17 cellular contexts compared by ENCODE assay signal in genomic region chr15:64630403-64631107, GRCh38.
A peak's percentile ranks its signal among the peaks of the same experiment; 100 is the strongest.
DNase-seq lines count a peak whose midpoint lies in the region; ATAC-seq and TF ChIP-seq lines count a peak whose summit lies in the region.
"Had no signal": no experiment of that assay in that cellular context is flagged by ENCODE, and none has a peak within 500 bp of the region (broad histone marks: within the 10 kb centered on the region; RNA-seq: fewer than 3 reads in every experiment).

No MANE protein-coding gene starts in this region.

- H4K8ac ChIP-seq in IMR-90 (ENCODE audit: low read depth in 2 of 2, low read length in 2 of 2) = peak overlapping the region in 1 of 2 experiments; percentile 85; a peak in 2 of 4 replicates

- POLR2A ChIA-PET in CD8-positive, alpha-beta T cell (lab: Charles Lee) = no interaction called here
- POLR2A ChIA-PET in IMR-90 (lab: Charles Lee; ENCODE audit: unreplicated experiment) = no interaction called here
- POLR2A ChIA-PET in naive thymus-derived CD4-positive, alpha-beta T cell (lab: Charles Lee) = interaction anchor here (0.6 kb wide), 1 partner anchor 115 kb away, joined by 7 read pairs; no protein-coding TSS in a partner anchor

- no peaks in the 10 kb centered on the region for H3K9me3 Mint-ChIP-seq in CD8-positive, alpha-beta T cell
- no peaks in the 10 kb centered on the region for H3K9me3 Mint-ChIP-seq in brain
- no peaks in the 10 kb centered on the region for H3K9me3 Mint-ChIP-seq in naive thymus-derived CD4-positive, alpha-beta T cell
- H3K9me3 Mint-ChIP-seq in activated T-helper 2 cell treated with anti-CD3 and anti-CD28 coated beads, Interferon-gamma antibody, Interleukin-2, Interleukin-4, amounts not matched to agents 10 μg/mL and 5 μg/mL and 100 μg/mL, durations not matched to agents 14 hours and 24 hours and 36 hours = no peaks in the 10 kb centered on the region

- intact Hi-C loops in CD8-positive, alpha-beta T cell (cut with DNase I, micrococcal nuclease) = no loop called here
- intact Hi-C loops in IMR-90 (cut with micrococcal nuclease) = no loop called here
- intact Hi-C loops in naive thymus-derived CD4-positive, alpha-beta T cell (cut with micrococcal nuclease) = loop anchor here (5.0 kb wide), 2 partner anchors 33 to 168 kb away; partner anchors contain the start of gene ZNF609 (in 1 of the 2)
- intact Hi-C loops in activated T-helper 2 cell treated with anti-CD3 and anti-CD28 coated beads, Interferon-gamma antibody, Interleukin-2, Interleukin-4, amounts not matched to agents 10 μg/mL and 5 μg/mL and 100 μg/mL, durations not matched to agents 14 hours and 24 hours and 36 hours (cut with micrococcal nuclease) = no loop called here

- H4K91ac ChIP-seq in IMR-90 (ENCODE audit: insufficient read depth, low read depth, low read length) = peak overlapping the region; percentile 66; the same call in 1 of the 2 replicates

- TF ChIP-seq POLR2A in IMR-90 (IDR thresholded peaks at IDR 0.05; ENCODE audit: low read depth, low read length) = no peak

- peak overlapping the region; percentile 98 for H2BK5ac ChIP-seq in IMR-90 (ENCODE audit: low read depth, low read length, poor library complexity, severe bottlenecking)

- ATAC-seq in CD8-positive, alpha-beta T cell = no peak
- peak; percentile 84 for ATAC-seq in IMR-90 (ENCODE audit: low read depth)
- ATAC-seq in naive thymus-derived CD4-positive, alpha-beta T cell = no peak
- no peak for ATAC-seq in HG03439 (IDR thresholded peaks at IDR 0.05; ENCODE audit: unreplicated experiment)

- H3K14ac ChIP-seq in IMR-90 (replicated peaks; ENCODE audit: low read depth, low read length) = peak overlapping the region; percentile 96; the same call in 1 of the 2 replicates

- peak overlapping the region; percentile 90 for H2BK120ac ChIP-seq in IMR-90 (ENCODE audit: low read depth, low read length)

- peaks cover 77% of the 10 kb centered on the region for H3K4me1 Mint-ChIP-seq in CD8-positive, alpha-beta T cell (ENCODE audit: low read depth)
- H3K4me1 Mint-ChIP-seq in brain = peaks cover 46% of the 10 kb centered on the region
- H3K4me1 Mint-ChIP-seq in naive thymus-derived CD4-positive, alpha-beta T cell = peaks cover 50 to 92% (median 69%) of the 10 kb centered on the region in 7 donors
- peaks cover 51% of the 10 kb centered on the region for H3K4me1 Mint-ChIP-seq in activated T-helper 2 cell treated with anti-CD3 and anti-CD28 coated beads, Interferon-gamma antibody, Interleukin-2, Interleukin-4, amounts not matched to agents 10 μg/mL and 5 μg/mL and 100 μg/mL, durations not matched to agents 14 hours and 24 hours and 36 hours (ENCODE audit: low read depth)

- peak overlapping the region; percentile 84; the same call in 1 of the 2 replicates for H3K23ac ChIP-seq in IMR-90 (ENCODE audit: low read depth, low read length)

- no TSS peak for BruUV-seq in IMR-90 (replicated peaks; lab: Mats Ljungman, UMichigan)

- no peak overlapping the region for H3K27ac ChIP-seq in CD8-positive, alpha-beta T cell (ENCODE audit: low read depth, low read length)
- H3K27ac ChIP-seq in IMR-90 (ENCODE audit: insufficient read depth, low read length) = peak overlapping the region; percentile 92
- no peak overlapping the region for H3K27ac ChIP-seq in naive thymus-derived CD4-positive, alpha-beta T cell (ENCODE audit: low read depth, low read length)
- H3K27ac ChIP-seq: BLaER1, Peyer's patch, tibial artery, WERI-Rb-1 had no signal

- WGBS in IMR-90 (ENCODE audit: extremely low coverage in 2 of 2, insufficient read length in 1 of 2), 2 experiments = 90% methylated on average over 2 of the region's 3 CpGs; no CpG with 5 or more reads in 1 of the 2 experiments

- peaks cover 5% of the 10 kb centered on the region for H3K36me3 ChIP-seq in CD8-positive, alpha-beta T cell (ENCODE audit: insufficient read depth, low read length)
- H3K36me3 ChIP-seq in IMR-90 (ENCODE audit: control insufficient read depth, insufficient read depth, low read length) = peaks cover 13% of the 10 kb centered on the region
- no peaks in the 10 kb centered on the region for H3K36me3 ChIP-seq in naive thymus-derived CD4-positive, alpha-beta T cell (ENCODE audit: control insufficient read depth in 2 of 3, insufficient read depth in 3 of 3, low read length in 3 of 3)
- H3K36me3 ChIP-seq: Peyer's patch had no signal

- peaks cover 37 to 80% of the 10 kb centered on the region in 2 experiments for H3K79me1 ChIP-seq in IMR-90 (ENCODE audit: low read depth in 1 of 2, low read length in 2 of 2)

- peaks cover 89% of the 10 kb centered on the region for H3K4me1 ChIP-seq in CD8-positive, alpha-beta T cell (ENCODE audit: insufficient read depth, low read length)
- H3K4me1 ChIP-seq in IMR-90 (ENCODE audit: control insufficient read depth, insufficient read depth, low read length) = peaks cover 17% of the 10 kb centered on the region
- H3K4me1 ChIP-seq in naive thymus-derived CD4-positive, alpha-beta T cell (ENCODE audit: control insufficient read depth in 2 of 2, insufficient read depth in 2 of 2, low read length in 2 of 2) = peaks cover 31 to 81% of the 10 kb centered on the region in 2 donors

- H2AK9ac ChIP-seq in IMR-90 (replicated peaks; ENCODE audit: low read depth, low read length, poor library complexity) = no peak overlapping the region

- H3K9me1 ChIP-seq in IMR-90 (ENCODE audit: insufficient read depth, low read length) = peaks cover 4% of the 10 kb centered on the region; the same call in 1 of the 2 replicates

- H2BK20ac ChIP-seq in IMR-90 (ENCODE audit: low read depth, low read length) = peak overlapping the region; percentile 81; the same call in 1 of the 2 replicates

- DNase-seq in CD8-positive, alpha-beta T cell = no peak
- DNase-seq in IMR-90 (peak; percentile 74), COR-L47 (lab: John Stamatoyannopoulos, UW) (no peak)
- no peak for DNase-seq in naive thymus-derived CD4-positive, alpha-beta T cell
- no peak for DNase-seq in activated T-helper 2 cell treated with anti-CD3 and anti-CD28 coated beads, Interferon-gamma antibody, Interleukin-2, Interleukin-4, amounts not matched to agents 10 μg/mL and 5 μg/mL and 100 μg/mL, durations not matched to agents 14 hours and 24 hours and 36 hours (ENCODE audit: low spot score)
- DNase-seq: central memory CD4-positive, alpha-beta T cell; DMS79 treated with DMSO at 0.1 percent for 48 hours; mammary epithelial cell; NCI-H2081; NCI-H526 treated with DMSO at 0.1 percent for 48 hours; stimulated activated CD4-positive, alpha-beta T cell treated with anti-CD3 and anti-CD28 coated beads, Interleukin-4, amount 100 ng/mL, for 4 hours; tibial artery; WERI-Rb-1 had no signal

- H2AFZ ChIP-seq in IMR-90 (replicated peaks; ENCODE audit: low read length, poor library complexity) = no peak overlapping the region

- in situ Hi-C loops in IMR-90 (cut with MboI; ENCODE audit: low sequenced_read_pairs) = no loop called here

- no peak overlapping the region for H3K4me3 Mint-ChIP-seq in CD8-positive, alpha-beta T cell
- H3K4me3 Mint-ChIP-seq in brain = no peak overlapping the region
- peak overlapping the region in 2 of 10 donors; percentile 7 to 34 for H3K4me3 Mint-ChIP-seq in naive thymus-derived CD4-positive, alpha-beta T cell
- no peak overlapping the region for H3K4me3 Mint-ChIP-seq in activated T-helper 2 cell treated with anti-CD3 and anti-CD28 coated beads, Interferon-gamma antibody, Interleukin-2, Interleukin-4, amounts not matched to agents 10 μg/mL and 5 μg/mL and 100 μg/mL, durations not matched to agents 14 hours and 24 hours and 36 hours (ENCODE audit: low read depth)

- dilution Hi-C loops in IMR-90 (cut with HindIII; ENCODE audit: low sequenced_read_pairs, unreplicated experiment) = no loop called here

- peak overlapping the region; percentile 52; the same call in 1 of the 2 replicates for H3K56ac ChIP-seq in IMR-90 (ENCODE audit: extremely low read depth, insufficient read depth, low read length)

- peak; percentile 21; the same call in 1 of the 2 replicates for TF ChIP-seq RAD21 in IMR-90 (IDR thresholded peaks at IDR 0.05; ENCODE audit: low read length)

- H3K4ac ChIP-seq in IMR-90 (ENCODE audit: low read depth, low read length) = peak overlapping the region; percentile 93

- peak overlapping the region; percentile 79 for H4K5ac ChIP-seq in IMR-90 (ENCODE audit: low read depth, low read length)

- H3K27me3 ChIP-seq in CD8-positive, alpha-beta T cell (ENCODE audit: insufficient read depth, low read length) = no peaks in the 10 kb centered on the region
- H3K27me3 ChIP-seq in IMR-90 (ENCODE audit: control insufficient read depth, insufficient read depth, low read length) = no peaks in the 10 kb centered on the region
- H3K27me3 ChIP-seq in naive thymus-derived CD4-positive, alpha-beta T cell (ENCODE audit: control insufficient read depth in 2 of 2, insufficient read depth in 2 of 2, low read length in 2 of 2) = no peaks in the 10 kb centered on the region
- H3K27me3 ChIP-seq: BLaER1, Peyer's patch, tibial artery had no signal

- H2BK15ac ChIP-seq in IMR-90 (ENCODE audit: low read depth, low read length) = peak overlapping the region; percentile 32; the same call in 2 of the 3 replicates

- H3K4me2 ChIP-seq in IMR-90 (ENCODE audit: low read depth, low read length) = peak overlapping the region; percentile 75; the same call in 1 of the 2 replicates
- H3K4me2 ChIP-seq: BLaER1 had no signal

- peak overlapping the region; percentile 45 for H3K27ac Mint-ChIP-seq in CD8-positive, alpha-beta T cell
- peak overlapping the region in 3 of 5 experiments; percentile 29 to 87 (median 52) for H3K27ac Mint-ChIP-seq in brain
- H3K27ac Mint-ChIP-seq in naive thymus-derived CD4-positive, alpha-beta T cell = peak overlapping the region in 7 of 9 donors; percentile 38 to 95 (median 72)
- no peak overlapping the region for H3K27ac Mint-ChIP-seq in activated T-helper 2 cell treated with anti-CD3 and anti-CD28 coated beads, Interferon-gamma antibody, Interleukin-2, Interleukin-4, amounts not matched to agents 10 μg/mL and 5 μg/mL and 100 μg/mL, durations not matched to agents 14 hours and 24 hours and 36 hours

- H4K20me1 ChIP-seq in IMR-90 (ENCODE audit: insufficient read depth, low read length) = peaks cover 14% of the 10 kb centered on the region; the same call in 1 of the 2 replicates

- no peak overlapping the region for H3K4me3 ChIP-seq in CD8-positive, alpha-beta T cell (ENCODE audit: low read depth, low read length)
- no peak overlapping the region for H3K4me3 ChIP-seq in IMR-90 (ENCODE audit: insufficient read depth, low read depth, low read length)
- H3K4me3 ChIP-seq in naive thymus-derived CD4-positive, alpha-beta T cell (ENCODE audit: low read length) = no peak overlapping the region
- H3K4me3 ChIP-seq: BLaER1, Peyer's patch, tibial artery had no signal

- CTCF ChIA-PET in CD8-positive, alpha-beta T cell (lab: Charles Lee) = no interaction called here
- CTCF ChIA-PET in IMR-90 (lab: Yijun Ruan, JAX) = interaction anchor here (0.6 kb wide), 1 partner anchor 201 kb away, joined by 5 read pairs; no protein-coding TSS in a partner anchor
- CTCF ChIA-PET in naive thymus-derived CD4-positive, alpha-beta T cell (lab: Charles Lee) = interaction anchor here (0.6 kb wide), 1 partner anchor 121 kb away, joined by 3 read pairs; no protein-coding TSS in a partner anchor

- peak overlapping the region; percentile 57; the same call in 1 of the 2 replicates for H3K9ac ChIP-seq in IMR-90 (ENCODE audit: low read depth, low read length)
- H3K9ac ChIP-seq: BLaER1 had no signal

- TF ChIP-seq CTCF in CD8-positive, alpha-beta T cell (IDR thresholded peaks at IDR 0.05) = no peak
- TF ChIP-seq CTCF in IMR-90 (conservative IDR thresholded peaks at IDR 0.05; ENCODE audit: low read depth, low read length) (peak; percentile 37), brain (conservative IDR thresholded peaks at IDR 0.05) (no peak)

- H3K9me3 ChIP-seq in CD8-positive, alpha-beta T cell (ENCODE audit: low read length) = no peaks in the 10 kb centered on the region
- H3K9me3 ChIP-seq in IMR-90 (ENCODE audit: control insufficient read depth, insufficient read depth, low read length) = no peaks in the 10 kb centered on the region
- H3K9me3 ChIP-seq in naive thymus-derived CD4-positive, alpha-beta T cell (ENCODE audit: control insufficient read depth in 2 of 3, low read length in 3 of 3) = no peaks in the 10 kb centered on the region
- H3K9me3 ChIP-seq: BLaER1, Peyer's patch, tibial artery had no signal

- H3K18ac ChIP-seq in IMR-90 (ENCODE audit: low read depth, low read length) = peak overlapping the region; percentile 96

- H2AK5ac ChIP-seq in IMR-90 (ENCODE audit: low read depth, low read length) = peak overlapping the region; percentile 68; the same call in 1 of the 2 replicates

- H3K36me3 Mint-ChIP-seq in CD8-positive, alpha-beta T cell = peaks cover 16% of the 10 kb centered on the region
- peaks cover 43% of the 10 kb centered on the region for H3K36me3 Mint-ChIP-seq in brain
- peaks cover 0 to 18% (median 9%) of the 10 kb centered on the region in 5 donors for H3K36me3 Mint-ChIP-seq in naive thymus-derived CD4-positive, alpha-beta T cell
- H3K36me3 Mint-ChIP-seq in activated T-helper 2 cell treated with anti-CD3 and anti-CD28 coated beads, Interferon-gamma antibody, Interleukin-2, Interleukin-4, amounts not matched to agents 10 μg/mL and 5 μg/mL and 100 μg/mL, durations not matched to agents 14 hours and 24 hours and 36 hours (ENCODE audit: low read depth) = peaks cover 35% of the 10 kb centered on the region

- no peaks in the 10 kb centered on the region for H3K27me3 Mint-ChIP-seq in CD8-positive, alpha-beta T cell (ENCODE audit: low read depth)
- no peaks in the 10 kb centered on the region for H3K27me3 Mint-ChIP-seq in brain
- no peaks in the 10 kb centered on the region for H3K27me3 Mint-ChIP-seq in naive thymus-derived CD4-positive, alpha-beta T cell
- H3K27me3 Mint-ChIP-seq in activated T-helper 2 cell treated with anti-CD3 and anti-CD28 coated beads, Interferon-gamma antibody, Interleukin-2, Interleukin-4, amounts not matched to agents 10 μg/mL and 5 μg/mL and 100 μg/mL, durations not matched to agents 14 hours and 24 hours and 36 hours (ENCODE audit: low read depth) = no peaks in the 10 kb centered on the region

Comparison
In these comparisons a context has a peak if more than half of its experiments do, and no peak if none do; other contexts are left out.
1. intact Hi-C loops: an anchor here in naive thymus-derived CD4-positive, alpha-beta T cell (5.0 kb wide); none called in CD8-positive, alpha-beta T cell, IMR-90 and activated T-helper 2 cell treated with anti-CD3 and anti-CD28 coated beads, Interferon-gamma antibody, Interleukin-2, Interleukin-4, amounts not matched to agents 10 μg/mL and 5 μg/mL and 100 μg/mL, durations not matched to agents 14 hours and 24 hours and 36 hours.